Comparison of ENCODE assay signal across 23 cellular contexts in the genomic region with DNA sequence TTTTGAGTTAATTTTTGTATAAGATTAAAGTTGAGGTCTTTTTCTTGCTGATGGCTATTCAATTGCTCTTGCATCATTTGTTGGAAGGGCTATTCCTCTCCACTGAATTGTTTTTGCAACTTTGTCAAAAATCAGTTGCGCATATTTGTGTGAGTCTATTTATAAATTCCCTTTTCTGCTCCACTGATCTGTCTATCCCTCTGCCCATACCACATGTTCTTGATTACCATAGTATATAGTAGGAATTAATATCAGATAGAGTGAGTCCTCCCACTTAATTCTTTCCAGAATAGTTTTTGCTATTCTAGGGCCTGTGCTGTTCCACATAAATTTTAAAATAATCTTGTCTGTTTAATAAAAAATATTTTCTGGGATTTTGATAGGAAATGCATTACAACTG.
"Had no signal": no experiment of that assay in that cellular context is flagged by ENCODE, and none has a peak within 500 bp of the region (broad histone marks: within the 10 kb centered on the region; RNA-seq: fewer than 3 reads in every experiment).

No MANE protein-coding gene starts in this region.

- H3K36me3 ChIP-seq: brain microvascular endothelial cell, cardiac muscle cell, Peyer's patch had no signal

- H3K36me3 Mint-ChIP-seq: activated naive CD8-positive, alpha-beta T cell had no signal

- H3K9me3 Mint-ChIP-seq: activated CD4-positive, alpha-beta memory T cell treated with anti-CD3 and anti-CD28 coated beads, Interleukin-2, amount 10 ng/mL, durations not matched to agents 7 days and 5 days; activated T-helper 1 cell treated with anti-CD3 and anti-CD28 coated beads, Interleukin-12 subunit alpha, Interleukin-12 subunit beta, Interleukin-2, Interleukin-4 antibody, amounts not matched to agents 30 ng/mL and 10 ng/mL and 1 ng/mL, durations not matched to agents 14 hours and 24 hours and 36 hours had no signal

- DNase-seq: activated CD4-positive, alpha-beta memory T cell treated with anti-CD3 and anti-CD28 coated beads, Interleukin-2, amount 10 ng/mL, durations not matched to agents 7 days and 5 days; activated CD4-positive, alpha-beta T cell treated with anti-CD3 and anti-CD28 coated beads, Interleukin-2, amount 50 U/mL, for 1 hour; activated CD4-positive, CD25-positive, alpha-beta regulatory T cell; activated effector memory CD4-positive, alpha-beta T cell treated with anti-CD3 and anti-CD28 coated beads, Interleukin-2, amount 50 U/mL, for 16 hours; activated naive CD4-positive, alpha-beta T cell treated with Interleukin-2 at 50 U/mL for 16 hours; activated T-cell treated with anti-CD3 and anti-CD28 coated beads, Interleukin-2, amount 50 U/mL, for 1 hour; brain microvascular endothelial cell; cerebellar nuclear complex; Kasumi-1; KBM-7; NCI-H1105 treated with DMSO at 0.1 percent for 48 hours; NCI-H146; NCI-H187 treated with DMSO at 0.1 percent for 48 hours; NCI-H2081 treated with DMSO at 0.1 percent for 48 hours; NCI-H446; NCI-H524; Peyer's patch; SHP77; T-helper 1 cell had no signal

- H3K4me1 ChIP-seq: Peyer's patch had no signal

- H3K27me3 ChIP-seq: brain microvascular endothelial cell, cardiac muscle cell, Peyer's patch had no signal

- H3K4me3 ChIP-seq: cardiac muscle cell, Peyer's patch had no signal

- H3K27ac Mint-ChIP-seq: activated CD4-positive, alpha-beta memory T cell treated with anti-CD3 and anti-CD28 coated beads, Interleukin-2, amount 10 ng/mL, durations not matched to agents 7 days and 5 days; activated naive CD8-positive, alpha-beta T cell; activated T-helper 1 cell treated with anti-CD3 and anti-CD28 coated beads, Interleukin-12 subunit alpha, Interleukin-12 subunit beta, Interleukin-2, Interleukin-4 antibody, amounts not matched to agents 30 ng/mL and 10 ng/mL and 1 ng/mL, durations not matched to agents 14 hours and 24 hours and 36 hours had no signal

- H3K27ac ChIP-seq: brain microvascular endothelial cell, cardiac muscle cell, Peyer's patch, VCaP had no signal

- H3K9me3 ChIP-seq: Peyer's patch had no signal
